ENCODE assay signal across 18 cellular contexts in the genomic region with DNA sequence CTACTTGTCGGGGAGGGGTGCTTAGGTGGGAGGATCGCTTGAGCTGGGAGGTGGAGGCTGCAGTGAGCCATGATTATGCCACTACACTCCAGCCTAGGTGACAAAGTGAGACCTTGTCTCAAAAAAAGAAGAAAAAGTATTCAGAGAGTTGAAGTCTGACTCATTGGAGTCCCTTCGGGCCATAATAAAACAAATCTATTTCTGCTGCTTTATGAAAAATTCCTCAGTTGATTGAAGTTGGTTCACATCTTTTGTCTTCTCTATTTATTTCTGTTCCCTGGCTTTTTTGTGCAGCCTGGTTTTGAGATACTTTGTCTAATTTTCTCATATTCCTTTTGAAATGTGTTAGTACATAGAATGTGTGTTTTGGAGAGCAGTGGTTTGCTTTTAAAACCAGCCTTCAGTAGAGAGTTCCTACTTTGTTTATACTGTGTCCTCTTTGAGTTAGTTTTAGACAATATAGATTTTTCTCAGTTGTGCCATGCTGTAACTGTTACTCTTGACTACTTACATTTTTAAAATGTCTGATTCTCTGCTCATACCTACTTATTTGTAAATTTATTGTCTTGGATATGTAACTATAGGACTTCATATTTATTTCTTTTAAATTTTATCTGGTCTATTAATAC. TPM values are rescaled to one million over a fixed set of nuclear protein-coding genes. Genes with fewer than 3 reads are reported as not detected.
DNase-seq lines count a peak whose midpoint lies in the region; ATAC-seq lines count a peak whose summit lies in the region.
"Had no signal": no experiment of that assay in that cellular context is flagged by ENCODE, and none has a peak within 500 bp of the region (broad histone marks: within the 10 kb centered on the region; RNA-seq: fewer than 3 reads in every experiment).

No MANE protein-coding gene starts in this region.

- peaks cover 0 to 2% (median 0%) of the 10 kb centered on the region in 8 donors for H3K9me3 Mint-ChIP-seq in CD4-positive, alpha-beta memory T cell
- no peaks in the 10 kb centered on the region for H3K9me3 Mint-ChIP-seq in central memory CD8-positive, alpha-beta T cell
- H3K9me3 Mint-ChIP-seq in naive thymus-derived CD4-positive, alpha-beta T cell = no peaks in the 10 kb centered on the region
- no peaks in the 10 kb centered on the region for H3K9me3 Mint-ChIP-seq in activated naive CD4-positive, alpha-beta T cell treated with anti-CD3 and anti-CD28 coated beads for 36 hours
- H3K9me3 Mint-ChIP-seq: activated T-cell treated with anti-CD3 and anti-CD28 coated beads, Interleukin-2, amount 50 U/mL, for 24 hours had no signal

- no peak for ATAC-seq in central memory CD8-positive, alpha-beta T cell (replicated peaks; ENCODE audit: extremely low read depth, poor library complexity, severe bottlenecking)
- no peak for ATAC-seq in naive thymus-derived CD4-positive, alpha-beta T cell
- ATAC-seq in HG02642 (IDR thresholded peaks at IDR 0.05; ENCODE audit: poor library complexity, unreplicated experiment) = no peak
- no peak for ATAC-seq in GM18870 (IDR thresholded peaks at IDR 0.05; ENCODE audit: unreplicated experiment)

- H3K4me3 Mint-ChIP-seq in CD4-positive, alpha-beta memory T cell = peak overlapping the region in 1 of 8 donors; percentile 44
- no peak overlapping the region for H3K4me3 Mint-ChIP-seq in central memory CD8-positive, alpha-beta T cell
- no peak overlapping the region for H3K4me3 Mint-ChIP-seq in naive thymus-derived CD4-positive, alpha-beta T cell
- no peak overlapping the region for H3K4me3 Mint-ChIP-seq in activated naive CD4-positive, alpha-beta T cell treated with anti-CD3 and anti-CD28 coated beads for 36 hours
- H3K4me3 Mint-ChIP-seq: activated T-cell treated with anti-CD3 and anti-CD28 coated beads, Interleukin-2, amount 50 U/mL, for 24 hours had no signal

- H3K27me3 ChIP-seq in CD4-positive, alpha-beta memory T cell (ENCODE audit: insufficient read depth, low read length) = no peaks in the 10 kb centered on the region
- no peaks in the 10 kb centered on the region for H3K27me3 ChIP-seq in naive thymus-derived CD4-positive, alpha-beta T cell (ENCODE audit: control insufficient read depth in 2 of 2, insufficient read depth in 2 of 2, low read length in 2 of 2)
- H3K27me3 ChIP-seq: colonic mucosa, spleen, uterus had no signal

- H3K27ac Mint-ChIP-seq in CD4-positive, alpha-beta memory T cell = peak overlapping the region in 5 of 7 donors; percentile 31 to 75 (median 46)
- peak overlapping the region; percentile 22 for H3K27ac Mint-ChIP-seq in central memory CD8-positive, alpha-beta T cell (ENCODE audit: low read depth)
- H3K27ac Mint-ChIP-seq in naive thymus-derived CD4-positive, alpha-beta T cell = peak overlapping the region in 6 of 9 donors; percentile 9 to 68 (median 44)
- no peak overlapping the region for H3K27ac Mint-ChIP-seq in activated naive CD4-positive, alpha-beta T cell treated with anti-CD3 and anti-CD28 coated beads for 36 hours
- H3K27ac Mint-ChIP-seq: progenitor cell of endocrine pancreas had no signal

- no peaks in the 10 kb centered on the region for H3K27me3 Mint-ChIP-seq in CD4-positive, alpha-beta memory T cell
- H3K27me3 Mint-ChIP-seq in central memory CD8-positive, alpha-beta T cell = no peaks in the 10 kb centered on the region
- no peaks in the 10 kb centered on the region for H3K27me3 Mint-ChIP-seq in naive thymus-derived CD4-positive, alpha-beta T cell
- no peaks in the 10 kb centered on the region for H3K27me3 Mint-ChIP-seq in activated naive CD4-positive, alpha-beta T cell treated with anti-CD3 and anti-CD28 coated beads for 36 hours (ENCODE audit: low read depth)
- H3K27me3 Mint-ChIP-seq: activated T-cell treated with anti-CD3 and anti-CD28 coated beads, Interleukin-2, amount 50 U/mL, for 24 hours; progenitor cell of endocrine pancreas had no signal

- H3K36me3 ChIP-seq in CD4-positive, alpha-beta memory T cell (ENCODE audit: insufficient read depth, low read length) = peaks cover 15% of the 10 kb centered on the region
- H3K36me3 ChIP-seq in naive thymus-derived CD4-positive, alpha-beta T cell (ENCODE audit: control insufficient read depth in 2 of 3, insufficient read depth in 3 of 3, low read length in 3 of 3) = peaks cover 0 to 11% (median 0%) of the 10 kb centered on the region in 3 experiments
- H3K36me3 ChIP-seq: colonic mucosa, uterus had no signal

- intact Hi-C loops in CD4-positive, alpha-beta memory T cell (cut with micrococcal nuclease) = loop anchor here (10.0 kb wide), 1 partner anchor 52 kb away; a partner anchor contains a TSS
- intact Hi-C loops in naive thymus-derived CD4-positive, alpha-beta T cell (cut with micrococcal nuclease) = no loop called here
- intact Hi-C loops in activated naive CD4-positive, alpha-beta T cell treated with anti-CD3 and anti-CD28 coated beads for 36 hours (cut with micrococcal nuclease) = no loop called here

- peaks cover 31% of the 10 kb centered on the region for H3K4me1 ChIP-seq in CD4-positive, alpha-beta memory T cell (ENCODE audit: insufficient read depth, low read length)
- H3K4me1 ChIP-seq in naive thymus-derived CD4-positive, alpha-beta T cell (ENCODE audit: control insufficient read depth in 2 of 2, insufficient read depth in 2 of 2, low read length in 2 of 2) = peaks cover 10 to 19% of the 10 kb centered on the region in 2 donors
- H3K4me1 ChIP-seq: colonic mucosa, uterus had no signal

- POLR2A ChIA-PET in CD4-positive, alpha-beta memory T cell (lab: Charles Lee; ENCODE audit: partially characterized antibody) = interaction anchor here (3.5 kb wide), 1 partner anchor 37 kb away, joined by 15 read pairs; a partner anchor contains a TSS
- POLR2A ChIA-PET in naive thymus-derived CD4-positive, alpha-beta T cell (lab: Charles Lee) = interaction anchor here (0.9 to 1.3 kb wide), 3 partner anchors 12 to 57 kb away, joined by 3 to 4 read pairs (median 4); a partner anchor contains a TSS

- no peak overlapping the region for H3K4me3 ChIP-seq in CD4-positive, alpha-beta memory T cell (ENCODE audit: low read length in 2 of 2)
- no peak overlapping the region for H3K4me3 ChIP-seq in naive thymus-derived CD4-positive, alpha-beta T cell (ENCODE audit: low read length)
- H3K4me3 ChIP-seq: colonic mucosa, spleen, uterus had no signal

- DNase-seq in CD4-positive, alpha-beta memory T cell = no peak
- DNase-seq in LHCN-M2 (ENCODE audit: low read depth) (peak; percentile 16), T-helper 9 cell (no peak)
- DNase-seq in central memory CD8-positive, alpha-beta T cell (ENCODE audit: low spot score in 2 of 2) = no peak
- DNase-seq in naive thymus-derived CD4-positive, alpha-beta T cell = no peak
- DNase-seq in activated naive CD4-positive, alpha-beta T cell treated with anti-CD3 and anti-CD28 coated beads for 36 hours = no peak
- DNase-seq: activated T-cell treated with anti-CD3 and anti-CD28 coated beads, Interleukin-2, amount 50 U/mL, for 24 hours; colonic mucosa; erythroblast; Karpas-422; NCI-H146; SIG-M5; spleen; stimulated activated naive CD4-positive, alpha-beta T cell treated with Interleukin-2 at 50 U/mL for 16 hours; uterus had no signal

- H3K4me1 Mint-ChIP-seq in CD4-positive, alpha-beta memory T cell = peaks cover 26 to 41% (median 37%) of the 10 kb centered on the region in 4 donors
- peaks cover 53% of the 10 kb centered on the region for H3K4me1 Mint-ChIP-seq in central memory CD8-positive, alpha-beta T cell
- peaks cover 19 to 64% (median 39%) of the 10 kb centered on the region in 7 donors for H3K4me1 Mint-ChIP-seq in naive thymus-derived CD4-positive, alpha-beta T cell
- peaks cover 41% of the 10 kb centered on the region for H3K4me1 Mint-ChIP-seq in activated naive CD4-positive, alpha-beta T cell treated with anti-CD3 and anti-CD28 coated beads for 36 hours (ENCODE audit: low read depth)

- H3K36me3 Mint-ChIP-seq in CD4-positive, alpha-beta memory T cell = peaks cover 23 to 56% of the 10 kb centered on the region in 2 donors
- H3K36me3 Mint-ChIP-seq in central memory CD8-positive, alpha-beta T cell (ENCODE audit: insufficient read depth) = peaks cover 46% of the 10 kb centered on the region
- H3K36me3 Mint-ChIP-seq in naive thymus-derived CD4-positive, alpha-beta T cell = peaks cover 0 to 27% (median 17%) of the 10 kb centered on the region in 5 donors
- peaks cover 33% of the 10 kb centered on the region for H3K36me3 Mint-ChIP-seq in activated naive CD4-positive, alpha-beta T cell treated with anti-CD3 and anti-CD28 coated beads for 36 hours (ENCODE audit: low read depth)

- CTCF ChIA-PET in CD4-positive, alpha-beta memory T cell (lab: Charles Lee; ENCODE audit: partially characterized antibody) = interaction anchor here (1.0 kb wide), 1 partner anchor 16 kb away, joined by 3 read pairs; no protein-coding TSS in a partner anchor
- CTCF ChIA-PET in naive thymus-derived CD4-positive, alpha-beta T cell (lab: Charles Lee) = no interaction called here
- CTCF ChIA-PET in activated naive CD4-positive, alpha-beta T cell treated with anti-CD3 and anti-CD28 coated beads for 36 hours (lab: Charles Lee) = no interaction called here

- H3K27ac ChIP-seq in CD4-positive, alpha-beta memory T cell (ENCODE audit: low read depth, low read length) = no peak overlapping the region
- H3K27ac ChIP-seq in naive thymus-derived CD4-positive, alpha-beta T cell (ENCODE audit: low read depth, low read length) = no peak overlapping the region
- H3K27ac ChIP-seq: colonic mucosa, spleen, uterus had no signal

- H3K9me3 ChIP-seq in CD4-positive, alpha-beta memory T cell (ENCODE audit: control insufficient read depth in 1 of 2, low read length in 2 of 2) = no peaks in the 10 kb centered on the region
- no peaks in the 10 kb centered on the region for H3K9me3 ChIP-seq in naive thymus-derived CD4-positive, alpha-beta T cell (ENCODE audit: control insufficient read depth in 2 of 3, low read length in 3 of 3)
- H3K9me3 ChIP-seq: colonic mucosa, spleen, uterus had no signal

RNA-seq across cellular contexts. Expression of a gene that starts 36.7 kb away (rescaled TPM):
- 100 to 1,000 TPM; 131 to 133 TPM for total RNA-seq in CD4-positive, alpha-beta memory T cell
- polyA plus RNA-seq in CD4-positive, alpha-beta memory T cell = 10 to 100 TPM; 50.0 to 73.0 TPM
- total RNA-seq in LHCN-M2 (2014; rRNA removed) = 78.5 and 86.4 TPM in 2 replicates
- 36.0 TPM for polyA plus RNA-seq in LHCN-M2 (2012)
- total RNA-seq in naive thymus-derived CD4-positive, alpha-beta T cell = 100 to 1,000 TPM; 116 to 183 (median 150) TPM
- polyA plus RNA-seq in naive thymus-derived CD4-positive, alpha-beta T cell = 10 to 100 TPM; 59.6 to 90.6 TPM
- total RNA-seq in activated naive CD4-positive, alpha-beta T cell treated with anti-CD3 and anti-CD28 coated beads for 36 hours = 100 to 1,000 TPM; 132 to 138 TPM

RNA-seq across cellular contexts. Expression of a gene that starts 55.3 kb away (rescaled TPM):
- 10 to 100 TPM in 1 of 2 experiments, 1 to 10 TPM in 1; 6.7 to 12.5 TPM for total RNA-seq in CD4-positive, alpha-beta memory T cell
- polyA plus RNA-seq in CD4-positive, alpha-beta memory T cell = 10 to 100 TPM; 47.8 to 66.8 TPM
- 9.3 and 14.7 TPM in 2 replicates for total RNA-seq in LHCN-M2 (2014; rRNA removed)
- 48.2 TPM for polyA plus RNA-seq in LHCN-M2 (2012)
- 1 to 10 TPM; 2.0 to 7.9 (median 5.1) TPM for total RNA-seq in naive thymus-derived CD4-positive, alpha-beta T cell
- polyA plus RNA-seq in naive thymus-derived CD4-positive, alpha-beta T cell = 10 to 100 TPM; 27.7 to 52.2 TPM
- total RNA-seq in activated naive CD4-positive, alpha-beta T cell treated with anti-CD3 and anti-CD28 coated beads for 36 hours = 10 to 100 TPM in 1 of 2 experiments, 1 to 10 TPM in 1; 7.1 to 10.6 TPM
